Comparison of ENCODE assay signal across 19 cellular contexts in the genomic region with DNA sequence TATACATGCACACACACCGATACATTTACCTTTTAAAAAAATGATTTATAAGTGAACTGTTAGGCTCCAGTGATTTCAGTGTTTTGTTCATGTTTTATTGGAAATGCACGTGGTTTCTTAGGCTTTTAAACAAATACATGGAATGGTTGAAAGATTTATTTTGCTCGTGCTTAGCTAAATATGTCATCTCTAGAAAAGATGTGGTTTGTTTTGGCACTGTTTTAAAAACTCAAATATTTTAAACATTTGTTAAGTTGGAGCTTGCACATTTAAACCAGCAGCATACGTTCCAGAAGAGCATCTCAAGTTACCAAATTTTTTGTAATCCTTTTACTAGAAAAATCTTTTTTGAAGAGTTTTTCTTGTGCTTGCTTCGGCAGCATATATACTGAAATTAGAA.
DNase-seq lines count a peak whose midpoint lies in the region; ATAC-seq and TF ChIP-seq lines count a peak whose summit lies in the region.
"Had no signal": no experiment of that assay in that cellular context is flagged by ENCODE, and none has a peak within 500 bp of the region (broad histone marks: within the 10 kb centered on the region; RNA-seq: fewer than 3 reads in every experiment).

No MANE protein-coding gene starts in this region.

- no peak overlapping the region for H3K4me3 ChIP-seq in astrocyte of the cerebellum (ENCODE audit: low read depth, low read length)
- H3K4me3 ChIP-seq: BLaER1, right atrium auricular region had no signal

- no peak for ATAC-seq in HG03175 (IDR thresholded peaks at IDR 0.05; ENCODE audit: unreplicated experiment)
- ATAC-seq: activated CD4-positive, alpha-beta T cell treated with anti-CD3 and anti-CD28 coated beads for 36 hours; stimulated activated effector memory CD8-positive, alpha-beta T cell treated with anti-CD3 and anti-CD28 coated beads, Interleukin-12 subunit alpha, Interleukin-12 subunit beta, amount 100 ng/mL, for 72 hours had no signal

- peak; percentile 39 for DNase-seq in AG08396 (ENCODE audit: low spot score)
- peak; percentile 61 for DNase-seq in HCEC 1CT
- DNase-seq in astrocyte of the cerebellum (ENCODE audit: low read depth), result peak; percentile 74
- peak; percentile 9 for DNase-seq in hepatic stellate cell (ENCODE audit: low spot score)
- DNase-seq in NCI-H526 (lab: John Stamatoyannopoulos, UW), result no peak
- DNase-seq in NCI-H1417 (lab: John Stamatoyannopoulos, UW), result no peak
- DNase-seq in middle frontal gyrus (ENCODE audit: extremely low spot score, low spot score), result no peak
- DNase-seq: activated CD4-positive, alpha-beta T cell treated with anti-CD3 and anti-CD28 coated beads for 36 hours; activated naive CD8-positive, alpha-beta T cell treated with anti-CD3 and anti-CD28 coated beads, Interleukin-2, amount 10 ng/mL, durations not matched to agents 7 days and 5 days; erythroblast; H7; head of caudate nucleus; NCI-H187 treated with DMSO at 0.1 percent for 48 hours; occipital lobe; SW 1271 had no signal

- in situ Hi-C loops in astrocyte of the cerebellum (cut with HindIII; ENCODE audit: low sequenced_read_pairs), result no loop called here

- TF ChIP-seq CTCF in astrocyte of the cerebellum (IDR thresholded peaks at IDR 0.05; ENCODE audit: low read depth, low read length, missing control alignments), result no peak

Comparison
In these comparisons a context has a peak if more than half of its experiments do, and no peak if none do; other contexts are left out.
1. DNase-seq: peak in AG08396 (single experiment), HCEC 1CT (single experiment), astrocyte of the cerebellum (single experiment) and hepatic stellate cell (single experiment); none in NCI-H526 (0 of 2), NCI-H1417 (0 of 3) and middle frontal gyrus (single experiment).